In the genomic region with DNA sequence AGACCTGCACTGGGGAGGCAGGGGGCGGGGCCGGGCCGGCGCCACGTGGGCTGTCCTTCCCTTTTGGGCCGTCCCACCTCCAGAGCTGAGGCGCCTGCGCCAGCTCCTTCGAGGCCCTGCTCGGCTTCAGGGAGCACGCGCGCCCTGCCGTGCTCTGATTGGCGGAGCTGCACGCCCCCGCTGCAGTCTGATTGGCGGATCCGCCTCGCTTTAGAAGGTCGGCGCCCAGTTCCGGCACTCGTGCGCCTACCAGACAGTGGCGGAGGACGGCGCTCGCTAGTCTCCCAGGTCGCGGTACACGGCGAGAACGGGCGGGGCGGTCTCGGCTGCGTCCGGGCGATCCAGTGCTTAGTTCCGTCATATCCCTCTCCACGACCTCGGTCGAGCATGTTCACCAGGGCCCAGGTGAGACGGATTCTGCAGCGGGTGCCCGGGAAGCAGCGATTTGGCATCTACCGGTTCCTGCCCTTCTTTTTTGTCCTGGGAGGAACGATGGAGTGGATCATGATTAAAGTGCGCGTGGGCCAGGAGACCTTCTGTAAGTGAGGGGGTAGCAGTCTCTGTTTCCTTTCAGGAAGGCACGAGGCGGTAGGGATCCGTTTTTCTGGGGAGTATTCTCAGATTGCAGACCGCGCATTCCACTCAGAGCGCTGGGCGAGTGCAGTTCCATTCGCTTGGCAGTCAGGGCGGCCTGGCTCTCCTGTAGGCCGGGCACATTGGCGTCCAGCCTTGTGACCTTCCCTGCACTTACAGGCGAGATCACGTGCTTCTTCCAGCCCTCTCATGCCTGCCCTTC, we compare ENCODE assay signal across 8 cellular contexts. TPM values are rescaled to one million over a fixed set of nuclear protein-coding genes. Genes with fewer than 3 reads are reported as not detected.
A peak's percentile ranks its signal among the peaks of the same experiment; 100 is the strongest.
DNase-seq lines count a peak whose midpoint lies in the region; ATAC-seq and TF ChIP-seq lines count a peak whose summit lies in the region.

A gene with protein sequence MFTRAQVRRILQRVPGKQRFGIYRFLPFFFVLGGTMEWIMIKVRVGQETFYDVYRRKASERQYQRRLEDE (plus strand): TSS at position 237 of the 796 bp plus-strand sequence. CDS start 151 bp downstream, at position 388.

- POLR2A ChIA-PET in SK-N-SH (lab: Yijun Ruan, JAX), result interaction anchor here (0.7 to 1.0 kb wide), 4 partner anchors 15 to 149 kb away, joined by 3 to 4 read pairs (median 4); no protein-coding TSS in a partner anchor

- H3K9me2 ChIP-seq in SK-N-SH, result no peaks in the 10 kb centered on the region

- WGBS in SK-N-SH (ENCODE audit: low lambda C conversion rate), result under 1% methylated on average over 37 of the region's 65 CpGs
- WGBS in suprapubic skin, result 0% methylated on average over 8 of the region's 65 CpGs

- peak; percentile 92 for ATAC-seq in HG02610 (IDR thresholded peaks at IDR 0.05; ENCODE audit: unreplicated experiment)

- TF ChIP-seq POLR2A in suprapubic skin (IDR thresholded peaks at IDR 0.05), result peak; percentile 73 to 88

- H3K27me3 ChIP-seq in SK-N-SH (ENCODE audit: insufficient read depth), result no peaks in the 10 kb centered on the region
- H3K27me3 ChIP-seq in suprapubic skin, result no peaks in the 10 kb centered on the region

- peaks cover 47% of the 10 kb centered on the region for H3K4me1 Mint-ChIP-seq in activated naive CD4-positive, alpha-beta T cell treated with anti-CD3 and anti-CD28 coated beads, Interleukin-2, amount 50 U/mL, for 24 hours

- peak within 1 kb of the TSS; percentile 42; the same call in 1 of the 2 replicates for H2AFZ ChIP-seq in SK-N-SH (ENCODE audit: low read depth)

- peak; percentile 97 for DNase-seq in GM10266 (ENCODE audit: extremely low spot score)
- DNase-seq in NCI-H1092 (lab: John Stamatoyannopoulos, UW), result peak; percentile 93
- peak; percentile 94 for DNase-seq in SK-N-SH
- peak; percentile 97 for DNase-seq in globus pallidus (ENCODE audit: low spot score)
- peak; percentile 69 to 99 (median 96) for DNase-seq in nucleus accumbens (lab: John Stamatoyannopoulos, UW)
- peak; percentile 98 for DNase-seq in suprapubic skin (ENCODE audit: low spot score in 2 of 2)

- H3K9me3 ChIP-seq in SK-N-SH (no peaks in the 10 kb centered on the region), suprapubic skin (no peaks in the 10 kb centered on the region)

- peak within 1 kb of the TSS; percentile 94 for H3K4me2 ChIP-seq in SK-N-SH

- H3K4me3 ChIP-seq in SK-N-SH (ENCODE audit: low read depth in 2 of 2, low read length in 1 of 2) (peak within 1 kb of the TSS; percentile 83 to 94), suprapubic skin (peak within 1 kb of the TSS; percentile 74)

- H3K27me3 Mint-ChIP-seq in activated naive CD4-positive, alpha-beta T cell treated with anti-CD3 and anti-CD28 coated beads, Interleukin-2, amount 50 U/mL, for 24 hours, result no peaks in the 10 kb centered on the region

- peak within 1 kb of the TSS; percentile 99 for H3K27ac Mint-ChIP-seq in activated naive CD4-positive, alpha-beta T cell treated with anti-CD3 and anti-CD28 coated beads, Interleukin-2, amount 50 U/mL, for 24 hours

- TF ChIP-seq CTCF in GM10266 (IDR thresholded peaks at IDR 0.05; ENCODE audit: control insufficient read depth, insufficient read depth, low read depth, missing control alignments) (peak; percentile 16), SK-N-SH (IDR thresholded peaks at IDR 0.05) (no peak), suprapubic skin (IDR thresholded peaks at IDR 0.05) (no peak)

- peak within 1 kb of the TSS; percentile 95 for H3K9ac ChIP-seq in SK-N-SH

- peak; percentile 12; the same call in 1 of the 2 replicates for TF ChIP-seq RAD21 in SK-N-SH (IDR thresholded peaks at IDR 0.05; ENCODE audit: low read length)

- TF ChIP-seq EP300 in SK-N-SH (IDR thresholded peaks at IDR 0.05; ENCODE audit: borderline replicate concordance in 1 of 2, low read depth in 1 of 2, low read length in 1 of 2) (no peak), suprapubic skin (IDR thresholded peaks at IDR 0.05) (no peak)

- peaks cover 81% of the 10 kb centered on the region for H3K79me2 ChIP-seq in SK-N-SH (ENCODE audit: insufficient read depth)

- peaks cover 13% of the 10 kb centered on the region for H3K36me3 Mint-ChIP-seq in activated naive CD4-positive, alpha-beta T cell treated with anti-CD3 and anti-CD28 coated beads, Interleukin-2, amount 50 U/mL, for 24 hours

- CTCF ChIA-PET in SK-N-SH (lab: Yijun Ruan, JAX), result interaction anchor here (0.8 to 1.9 kb wide), 4 partner anchors 10 to 145 kb away, joined by 3 to 5 read pairs (median 4); no protein-coding TSS in a partner anchor

- H3K4me1 ChIP-seq in SK-N-SH (ENCODE audit: control insufficient read depth in 1 of 2, insufficient read depth in 2 of 2, low read depth in 1 of 2, low read length in 1 of 2) (peaks cover 17 to 45% of the 10 kb centered on the region in 2 experiments), suprapubic skin (peaks cover 80% of the 10 kb centered on the region)

- H3K36me3 ChIP-seq in SK-N-SH (replicated peaks in 1 of 2; ENCODE audit: control insufficient read depth in 1 of 2, insufficient read depth in 2 of 2, low read length in 1 of 2), result peaks cover 12 to 19% of the 10 kb centered on the region in 2 experiments
- no peaks in the 10 kb centered on the region for H3K36me3 ChIP-seq in suprapubic skin

- peak within 1 kb of the TSS; percentile 100 for H3K4me3 Mint-ChIP-seq in activated naive CD4-positive, alpha-beta T cell treated with anti-CD3 and anti-CD28 coated beads, Interleukin-2, amount 50 U/mL, for 24 hours

- H3K9me3 Mint-ChIP-seq in activated naive CD4-positive, alpha-beta T cell treated with anti-CD3 and anti-CD28 coated beads, Interleukin-2, amount 50 U/mL, for 24 hours, result no peaks in the 10 kb centered on the region

- H3F3A ChIP-seq in SK-N-SH (replicated peaks; ENCODE audit: insufficient read depth), result peaks cover 38% of the 10 kb centered on the region

- H4K20me1 ChIP-seq in SK-N-SH (ENCODE audit: insufficient read depth), result peaks cover 37% of the 10 kb centered on the region

- H3K27ac ChIP-seq in SK-N-SH (ENCODE audit: low read depth in 2 of 2, low read length in 1 of 2) (peak within 1 kb of the TSS; percentile 84 to 87), suprapubic skin (peak within 1 kb of the TSS; percentile 92)

TF ChIP-seq in SK-N-SH, 30 proteins besides CTCF, POLR2A, EP300 and RAD21 (continues in another document):
- peak; percentile 8; the same call in 1 of the 2 replicates for TF ChIP-seq YY1 (IDR thresholded peaks at IDR 0.05; ENCODE audit: low read depth)
- TF ChIP-seq POLR2AphosphoS5 (IDR thresholded peaks at IDR 0.05; ENCODE audit: low read depth, low read length), result peak; percentile 97
- TF ChIP-seq, protein P1, sequence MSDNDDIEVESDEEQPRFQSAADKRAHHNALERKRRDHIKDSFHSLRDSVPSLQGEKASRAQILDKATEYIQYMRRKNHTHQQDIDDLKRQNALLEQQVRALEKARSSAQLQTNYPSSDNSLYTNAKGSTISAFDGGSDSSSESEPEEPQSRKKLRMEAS (IDR thresholded peaks at IDR 0.05; ENCODE audit: low read depth), result peak; percentile 84
- peak; percentile 23; the same call in 1 of the 2 replicates for TF ChIP-seq FOXJ3 (CRISPR knock-in tag; IDR thresholded peaks at IDR 0.05)
- peak; percentile 48; the same call in 1 of the 2 replicates for TF ChIP-seq GABPA (IDR thresholded peaks at IDR 0.05; ENCODE audit: low read depth)
- TF ChIP-seq MEF2A (IDR thresholded peaks at IDR 0.05; ENCODE audit: borderline replicate concordance, low read depth), result no peak
- no peak for TF ChIP-seq SMC3 (IDR thresholded peaks at IDR 0.05; ENCODE audit: low read depth, low read length)
- TF ChIP-seq, protein P2, sequence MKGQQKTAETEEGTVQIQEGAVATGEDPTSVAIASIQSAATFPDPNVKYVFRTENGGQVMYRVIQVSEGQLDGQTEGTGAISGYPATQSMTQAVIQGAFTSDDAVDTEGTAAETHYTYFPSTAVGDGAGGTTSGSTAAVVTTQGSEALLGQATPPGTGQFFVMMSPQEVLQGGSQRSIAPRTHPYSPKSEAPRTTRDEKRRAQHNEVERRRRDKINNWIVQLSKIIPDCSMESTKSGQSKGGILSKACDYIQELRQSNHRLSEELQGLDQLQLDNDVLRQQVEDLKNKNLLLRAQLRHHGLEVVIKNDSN (IDR thresholded peaks at IDR 0.05; ENCODE audit: borderline replicate concordance, low read depth), result peak; percentile 88
- no peak for TF ChIP-seq TCF12 (IDR thresholded peaks at IDR 0.05)
- TF ChIP-seq, protein P3, sequence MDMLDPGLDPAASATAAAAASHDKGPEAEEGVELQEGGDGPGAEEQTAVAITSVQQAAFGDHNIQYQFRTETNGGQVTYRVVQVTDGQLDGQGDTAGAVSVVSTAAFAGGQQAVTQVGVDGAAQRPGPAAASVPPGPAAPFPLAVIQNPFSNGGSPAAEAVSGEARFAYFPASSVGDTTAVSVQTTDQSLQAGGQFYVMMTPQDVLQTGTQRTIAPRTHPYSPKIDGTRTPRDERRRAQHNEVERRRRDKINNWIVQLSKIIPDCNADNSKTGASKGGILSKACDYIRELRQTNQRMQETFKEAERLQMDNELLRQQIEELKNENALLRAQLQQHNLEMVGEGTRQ (IDR thresholded peaks at IDR 0.05; ENCODE audit: borderline replicate concordance, low read depth, low read length), result peak; percentile 65; the same call in 1 of the 2 replicates
- peak; percentile 95 for TF ChIP-seq CHD2 (IDR thresholded peaks at IDR 0.05; ENCODE audit: low read length, partially characterized antibody)
- TF ChIP-seq, protein P4, sequence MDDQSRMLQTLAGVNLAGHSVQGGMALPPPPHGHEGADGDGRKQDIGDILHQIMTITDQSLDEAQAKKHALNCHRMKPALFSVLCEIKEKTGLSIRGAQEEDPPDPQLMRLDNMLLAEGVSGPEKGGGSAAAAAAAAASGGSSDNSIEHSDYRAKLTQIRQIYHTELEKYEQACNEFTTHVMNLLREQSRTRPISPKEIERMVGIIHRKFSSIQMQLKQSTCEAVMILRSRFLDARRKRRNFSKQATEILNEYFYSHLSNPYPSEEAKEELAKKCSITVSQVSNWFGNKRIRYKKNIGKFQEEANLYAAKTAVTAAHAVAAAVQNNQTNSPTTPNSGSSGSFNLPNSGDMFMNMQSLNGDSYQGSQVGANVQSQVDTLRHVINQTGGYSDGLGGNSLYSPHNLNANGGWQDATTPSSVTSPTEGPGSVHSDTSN (IDR thresholded peaks at IDR 0.05), result peak; percentile 34
- TF ChIP-seq MXI1 (IDR thresholded peaks at IDR 0.05; ENCODE audit: low read depth, low read length), result peak; percentile 91
- no peak for TF ChIP-seq EZH2phosphoT487 (IDR thresholded peaks at IDR 0.05; ENCODE audit: borderline replicate concordance, low read depth)
- no peak for TF ChIP-seq JUND (IDR thresholded peaks at IDR 0.05)
- no peak for TF ChIP-seq RXRA (IDR thresholded peaks at IDR 0.05; ENCODE audit: borderline replicate concordance, low read depth)
- TF ChIP-seq ELF1 (IDR thresholded peaks at IDR 0.05), result peak; percentile 67; the same call in 1 of the 2 replicates
- peak; percentile 67; the same call in 1 of the 2 replicates for TF ChIP-seq RFX5 (IDR thresholded peaks at IDR 0.05; ENCODE audit: low read length)
- no peak for TF ChIP-seq FOSL2 (IDR thresholded peaks at IDR 0.05; ENCODE audit: borderline replicate concordance, low read depth)

RNA-seq across cellular contexts. Expression of the gene that starts here (rescaled TPM):
- 43.8 and 124 TPM in 2 replicates for polyA plus RNA-seq in SK-N-SH (2012; rRNA removed)
- 66.8 and 89.4 TPM in 2 replicates for polyA plus RNA-seq in SK-N-SH (2012; cell fraction: cytosol; rRNA removed)
- 25.8 and 41.7 TPM in 2 replicates for polyA plus RNA-seq in SK-N-SH (2012; cell fraction: nucleus; rRNA removed)
- total RNA-seq in suprapubic skin, result 1 to 10 TPM in 2 of 4 donors, under 1 TPM in 2; 0.68 to 4.0 (median 1.2) TPM

Comparison
In these comparisons a context has a peak if more than half of its experiments do, and no peak if none do; other contexts are left out.
1. Peak in every context shown above with its lines: DNase-seq, ATAC-seq, H3K4me3 ChIP-seq and H3K27ac ChIP-seq.